In the genomic region with DNA sequence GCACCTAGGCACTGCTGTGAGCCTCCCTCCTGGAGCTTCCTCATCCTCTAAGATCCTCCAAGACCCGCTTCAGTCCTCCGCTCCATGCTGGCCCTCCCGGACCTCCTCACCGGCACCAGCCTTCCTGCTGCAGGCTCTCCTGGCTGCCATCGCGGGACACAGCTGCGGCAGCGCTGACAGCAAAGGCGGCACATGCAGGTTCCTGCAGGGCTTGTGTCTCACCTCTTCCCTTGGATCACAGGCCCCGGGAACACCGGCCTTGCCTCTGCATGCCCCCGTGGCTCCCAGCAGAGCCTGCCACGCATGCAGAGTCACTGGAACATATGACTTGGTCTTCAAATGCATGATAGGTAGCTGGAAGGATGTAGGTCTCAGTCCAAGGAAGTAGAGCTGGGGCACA, we compare ENCODE assay signal across 25 cellular contexts.
"Had no signal": no experiment of that assay in that cellular context is flagged by ENCODE, and none has a peak within 500 bp of the region (broad histone marks: within the 10 kb centered on the region; RNA-seq: fewer than 3 reads in every experiment).

No MANE protein-coding gene starts in this region.

- H3K27ac ChIP-seq: neutrophil, parathyroid adenoma, prostate gland, sigmoid colon, stomach, thyroid gland had no signal

- H3K4me1 Mint-ChIP-seq: naive B cell; neural crest cell; stimulated activated effector memory CD8-positive, alpha-beta T cell treated with anti-CD3 and anti-CD28 coated beads, Interleukin-12 subunit alpha, Interleukin-12 subunit beta, amount 100 ng/mL, for 72 hours had no signal

- H3K36me3 Mint-ChIP-seq: naive B cell; stimulated activated effector memory CD8-positive, alpha-beta T cell treated with anti-CD3 and anti-CD28 coated beads, Interleukin-12 subunit alpha, Interleukin-12 subunit beta, amount 100 ng/mL, for 72 hours had no signal

- H3K27ac Mint-ChIP-seq: dendritic cell treated with granulocyte-macrophage colony-stimulating factor and Interleukin-4, amounts not matched to agents 40 ng/mL and 50 ng/mL, for 4 days; mesothelial cell of epicardium; naive B cell; natural killer cell treated with Interleukin-12 subunit alpha and Interleukin-12 subunit beta and Interleukin-15 and Interleukin-18, amount 100 ng/mL, for 72 hours; stimulated activated effector memory CD8-positive, alpha-beta T cell treated with anti-CD3 and anti-CD28 coated beads, Interleukin-12 subunit alpha, Interleukin-12 subunit beta, amount 100 ng/mL, for 72 hours had no signal

- DNase-seq: effector memory CD4-positive, alpha-beta T cell; erythroblast; mesenchymal stem cell; mucosa of descending colon; naive B cell; right cardiac atrium; sigmoid colon; stimulated activated CD4-positive, alpha-beta T cell treated with anti-CD3 and anti-CD28 coated beads, Interleukin-2, amount 100 ng/mL, for 24 hours; stimulated activated CD4-positive, alpha-beta T cell treated with anti-CD3 and anti-CD28 coated beads, Interleukin-4, amount 100 ng/mL, for 24 hours; stimulated activated naive CD4-positive, alpha-beta T cell treated with Interleukin-2 at 50 U/mL for 16 hours; stomach; thyroid gland; trophoblast cell had no signal

- H3K27me3 ChIP-seq: neutrophil, sigmoid colon, stomach, thyroid gland had no signal

- FAIRE-seq: colon, endometrium, frontal cortex, keratinocyte had no signal

- H3K36me3 ChIP-seq: neutrophil, prostate gland, sigmoid colon, stomach, thyroid gland had no signal

- H3K9me3 ChIP-seq: neutrophil, prostate gland, thyroid gland had no signal

- H3K4me1 ChIP-seq: parathyroid adenoma, prostate gland, sigmoid colon, stomach, thyroid gland had no signal

- H3K4me3 ChIP-seq: mucosa of descending colon, prostate gland, sigmoid colon, stomach, thyroid gland had no signal

- H3K4me3 Mint-ChIP-seq: dendritic cell treated with granulocyte-macrophage colony-stimulating factor and Interleukin-4, amounts not matched to agents 40 ng/mL and 50 ng/mL, for 4 days; mesothelial cell of epicardium; naive B cell; natural killer cell treated with Interleukin-12 subunit alpha and Interleukin-12 subunit beta and Interleukin-15 and Interleukin-18, amount 100 ng/mL, for 72 hours; neural crest cell; stimulated activated effector memory CD8-positive, alpha-beta T cell treated with anti-CD3 and anti-CD28 coated beads, Interleukin-12 subunit alpha, Interleukin-12 subunit beta, amount 100 ng/mL, for 72 hours had no signal
